ENCODE assay signal across 22 cellular contexts in genomic region chr4:22454216-22454838, GRCh38.
"Had no signal": no experiment of that assay in that cellular context is flagged by ENCODE, and none has a peak within 500 bp of the region (broad histone marks: within the 10 kb centered on the region; RNA-seq: fewer than 3 reads in every experiment).

No MANE protein-coding gene starts in this region.

- H3K9me3 ChIP-seq: heart left ventricle, left lung, lower lobe of right lung, sigmoid colon, testis, tibial nerve, upper lobe of right lung, vagina had no signal

- H3K4me1 Mint-ChIP-seq: memory B cell; stimulated activated naive B cell treated with anti-CD40 and anti-IgM and Interleukin-4, amounts not matched to agents 10 μg/mL and 1 μg/mL and 100 μg/mL, for 72 hours; stimulated activated naive CD8-positive, alpha-beta T cell treated with anti-CD3 and anti-CD28 coated beads, Interleukin-15, amount 100 ng/mL, for 72 hours had no signal

- H2AFZ ChIP-seq: parathyroid adenoma had no signal

- H3K36me3 ChIP-seq: heart left ventricle, left lung, lower lobe of right lung, sigmoid colon, tibial nerve, upper lobe of right lung, vagina had no signal

- H3K4me1 ChIP-seq: left lung, parathyroid adenoma, testis, tibial nerve, upper lobe of right lung, vagina had no signal

- H3K27me3 ChIP-seq: heart left ventricle, left lung, sigmoid colon, testis, tibial nerve, upper lobe of right lung, vagina had no signal

- DNase-seq: effector CD4-positive, alpha-beta T cell; endodermal cell; heart left ventricle; hypothalamus; lower lobe of right lung; midbrain; occipital lobe; sigmoid colon; stimulated activated CD4-positive, alpha-beta T cell treated with anti-CD3 and anti-CD28 coated beads, Interleukin-2, amount 100 ng/mL, for 24 hours; stimulated activated CD4-positive, alpha-beta T cell treated with anti-CD3 and anti-CD28 coated beads, Interleukin-4, amount 100 ng/mL, for 4 hours; stimulated activated naive B cell treated with anti-CD40 and anti-IgM and Interleukin-4, amounts not matched to agents 10 μg/mL and 1 μg/mL and 100 μg/mL, for 72 hours; stimulated activated naive CD8-positive, alpha-beta T cell treated with anti-CD3 and anti-CD28 coated beads, Interleukin-15, amount 100 ng/mL, for 72 hours; testis; upper lobe of right lung had no signal

- H3K36me3 Mint-ChIP-seq: memory B cell; natural killer cell treated with Interleukin-12 subunit alpha and Interleukin-12 subunit beta and Interleukin-15 and Interleukin-18, amount 100 ng/mL, for 72 hours; stimulated activated naive B cell treated with anti-CD40 and anti-IgM and Interleukin-4, amounts not matched to agents 10 μg/mL and 1 μg/mL and 100 μg/mL, for 72 hours had no signal

- H3K79me2 ChIP-seq: parathyroid adenoma had no signal

- H3K9me3 Mint-ChIP-seq: endodermal cell; natural killer cell treated with Interleukin-12 subunit alpha and Interleukin-12 subunit beta and Interleukin-15 and Interleukin-18, amount 100 ng/mL, for 72 hours; stimulated activated naive B cell treated with anti-CD40 and anti-IgM and Interleukin-4, amounts not matched to agents 10 μg/mL and 1 μg/mL and 100 μg/mL, for 72 hours; stimulated activated naive CD8-positive, alpha-beta T cell treated with anti-CD3 and anti-CD28 coated beads, Interleukin-15, amount 100 ng/mL, for 72 hours had no signal

- H3K27ac ChIP-seq: coronary artery, heart left ventricle, left lung, lower lobe of right lung, parathyroid adenoma, sigmoid colon, skin epidermis, testis, tibial nerve, upper lobe of right lung, vagina had no signal

- H3K4me3 Mint-ChIP-seq: endodermal cell; memory B cell; natural killer cell treated with Interleukin-12 subunit alpha and Interleukin-12 subunit beta and Interleukin-15 and Interleukin-18, amount 100 ng/mL, for 72 hours; stimulated activated naive B cell treated with anti-CD40 and anti-IgM and Interleukin-4, amounts not matched to agents 10 μg/mL and 1 μg/mL and 100 μg/mL, for 72 hours; stimulated activated naive CD8-positive, alpha-beta T cell treated with anti-CD3 and anti-CD28 coated beads, Interleukin-15, amount 100 ng/mL, for 72 hours had no signal

- H3K4me3 ChIP-seq: coronary artery, heart left ventricle, left lung, lower lobe of right lung, sigmoid colon, skin epidermis, testis, tibial nerve, upper lobe of right lung, vagina had no signal

- H3K27me3 Mint-ChIP-seq: memory B cell; natural killer cell treated with Interleukin-12 subunit alpha and Interleukin-12 subunit beta and Interleukin-15 and Interleukin-18, amount 100 ng/mL, for 72 hours; stimulated activated naive B cell treated with anti-CD40 and anti-IgM and Interleukin-4, amounts not matched to agents 10 μg/mL and 1 μg/mL and 100 μg/mL, for 72 hours; stimulated activated naive CD8-positive, alpha-beta T cell treated with anti-CD3 and anti-CD28 coated beads, Interleukin-15, amount 100 ng/mL, for 72 hours had no signal

- ATAC-seq: natural killer cell treated with Interleukin-12 subunit alpha and Interleukin-12 subunit beta and Interleukin-15 and Interleukin-18, amount 100 ng/mL, for 72 hours; stimulated activated naive B cell treated with anti-CD40 and anti-IgM and Interleukin-4, amounts not matched to agents 10 μg/mL and 1 μg/mL and 100 μg/mL, for 72 hours; stimulated activated naive CD8-positive, alpha-beta T cell treated with anti-CD3 and anti-CD28 coated beads, Interleukin-15, amount 100 ng/mL, for 72 hours had no signal

- H3K27ac Mint-ChIP-seq: endodermal cell; memory B cell; natural killer cell treated with Interleukin-12 subunit alpha and Interleukin-12 subunit beta and Interleukin-15 and Interleukin-18, amount 100 ng/mL, for 72 hours; stimulated activated naive B cell treated with anti-CD40 and anti-IgM and Interleukin-4, amounts not matched to agents 10 μg/mL and 1 μg/mL and 100 μg/mL, for 72 hours; stimulated activated naive CD8-positive, alpha-beta T cell treated with anti-CD3 and anti-CD28 coated beads, Interleukin-15, amount 100 ng/mL, for 72 hours had no signal
